ENCODE assay signal across 16 cellular contexts in genomic region chr5:21711854-21712752, GRCh38.
DNase-seq lines count a peak whose midpoint lies in the region; FAIRE-seq and TF ChIP-seq lines count a peak whose summit lies in the region.
"Had no signal": no experiment of that assay in that cellular context is flagged by ENCODE, and none has a peak within 500 bp of the region (broad histone marks: within the 10 kb centered on the region; RNA-seq: fewer than 3 reads in every experiment).

No MANE protein-coding gene starts in this region.

- H3K4me1 ChIP-seq in suprapubic skin (no peaks in the 10 kb centered on the region), prostate gland (replicated peaks) (no peaks in the 10 kb centered on the region)

- TF ChIP-seq POLR2A in H54 (IDR thresholded peaks at IDR 0.05; ENCODE audit: low read depth, low read length) (no peak), suprapubic skin (IDR thresholded peaks at IDR 0.05) (no peak), prostate gland (IDR thresholded peaks at IDR 0.05) (no peak)

- H3K27ac ChIP-seq in suprapubic skin (no peak overlapping the region), prostate gland (no peak overlapping the region)
- H3K27ac ChIP-seq: brain microvascular endothelial cell, KMS-11, SK-N-MC had no signal

- H3K36me3 ChIP-seq in suprapubic skin: no peaks in the 10 kb centered on the region
- no peaks in the 10 kb centered on the region for H3K36me3 ChIP-seq in prostate gland
- H3K36me3 ChIP-seq: brain microvascular endothelial cell had no signal

- DNase-seq in EL (peak; percentile 0), H54 (ENCODE audit: insufficient read length, low spot score) (no peak), RCC 7860 (ENCODE audit: low spot score) (peak; percentile 26), fibroblast of mammary gland (ENCODE audit: low read depth) (peak; percentile 36), suprapubic skin (ENCODE audit: low spot score in 2 of 2) (no peak), Ammon's horn (ENCODE audit: low spot score) (no peak), prostate gland (ENCODE audit: low spot score) (no peak), NCI-H128 (lab: John Stamatoyannopoulos, UW; ENCODE audit: unreplicated experiment) (no peak)
- DNase-seq: activated CD8-positive, alpha-beta memory T cell treated with anti-CD3 and anti-CD28 coated beads for 24 hours; activated gamma-delta T cell treated with Interleukin-2 at 50 U/mL for 16 hours; brain microvascular endothelial cell; C1 segment of cervical spinal cord; H7; NCI-H1930 had no signal

- intact Hi-C loops in prostate gland (cut with DNase I): no loop called here

- TF ChIP-seq CTCF in fibroblast of mammary gland (conservative IDR thresholded peaks at IDR 0.05; ENCODE audit: control insufficient read depth, insufficient read depth, low read depth, low read length): no peak
- no peak for TF ChIP-seq CTCF in suprapubic skin (IDR thresholded peaks at IDR 0.05)
- no peak for TF ChIP-seq CTCF in prostate gland (IDR thresholded peaks at IDR 0.05)

- H3K27me3 ChIP-seq in suprapubic skin (no peaks in the 10 kb centered on the region), prostate gland (replicated peaks; ENCODE audit: insufficient read depth) (no peaks in the 10 kb centered on the region)
- H3K27me3 ChIP-seq: brain microvascular endothelial cell had no signal

- FAIRE-seq in H54 (lab: Jason Lieb, UNC) (peak; percentile 80), RCC 7860 (lab: Jason Lieb, UNC) (no peak)

- TF ChIP-seq EP300 in suprapubic skin (IDR thresholded peaks at IDR 0.05): no peak

- WGBS in suprapubic skin: 29% methylated on average over 3 of the region's 3 CpGs
- 68% methylated on average over 3 of the region's 3 CpGs for WGBS in prostate gland

- peaks cover 4% of the 10 kb centered on the region for H3K9me3 ChIP-seq in suprapubic skin
- no peaks in the 10 kb centered on the region for H3K9me3 ChIP-seq in prostate gland

- H3K4me3 ChIP-seq in fibroblast of mammary gland (ENCODE audit: control insufficient read depth, low read depth, low read length) (no peak overlapping the region), suprapubic skin (no peak overlapping the region), prostate gland (no peak overlapping the region)
- H3K4me3 ChIP-seq: SK-N-MC had no signal

Comparison
In these comparisons a context has a peak if more than half of its experiments do, and no peak if none do; other contexts are left out.
1. DNase-seq: peak in EL (single experiment), RCC 7860 (single experiment) and fibroblast of mammary gland (single experiment); none in H54 (single experiment), suprapubic skin (0 of 2), Ammon's horn (single experiment), prostate gland (single experiment) and NCI-H128 (single experiment).